ENCODE assay signal across 19 cellular contexts in genomic region chr1:26028490-26028980, GRCh38. TPM values are rescaled to one million over a fixed set of nuclear protein-coding genes. Genes with fewer than 3 reads are reported as not detected.
DNase-seq lines count a peak whose midpoint lies in the region; ATAC-seq, FAIRE-seq and TF ChIP-seq lines count a peak whose summit lies in the region.
"Had no signal": no experiment of that assay in that cellular context is flagged by ENCODE, and none has a peak within 500 bp of the region (broad histone marks: within the 10 kb centered on the region; RNA-seq: fewer than 3 reads in every experiment).

No MANE protein-coding gene starts in this region.

- no peak overlapping the region for H3K27ac Mint-ChIP-seq in activated T-helper 1 cell treated with anti-CD3 and anti-CD28 coated beads, Interleukin-12 subunit alpha, Interleukin-12 subunit beta, Interleukin-2, Interleukin-4 antibody, amounts not matched to agents 30 ng/mL and 10 ng/mL and 1 ng/mL, durations not matched to agents 14 hours and 24 hours and 36 hours

- DNase-seq in Right ventricle myocardium superior (peak; percentile 27), Right ventricle myocardium inferior (ENCODE audit: missing footprints) (no peak), K562 (ENCODE audit: extremely low read depth in 1 of 4, low spot score in 3 of 4) (no peak), mesenchymal stem cell (no peak), GM12891 (ENCODE audit: insufficient read length, low spot score) (no peak), HCEC 1CT (no peak), NCI-H2227 treated with DMSO at 0.1 percent for 48 hours (lab: John Stamatoyannopoulos, UW) (no peak)
- no peak for DNase-seq in activated T-helper 1 cell treated with anti-CD3 and anti-CD28 coated beads, Interleukin-12 subunit alpha, Interleukin-12 subunit beta, Interleukin-2, Interleukin-4 antibody, amounts not matched to agents 30 ng/mL and 10 ng/mL and 1 ng/mL, durations not matched to agents 14 hours and 24 hours and 36 hours (ENCODE audit: low spot score)
- DNase-seq: BE2C; CD4-positive, alpha-beta memory T cell; NCI-H1092; NCI-H146; NCI-H2081 treated with DMSO at 0.1 percent for 48 hours; NCI-H510A treated with DMSO at 0.1 percent for 48 hours; Peyer's patch; SIG-M5 had no signal

- H3K27me3 ChIP-seq in K562 (ENCODE audit: control insufficient read depth in 2 of 2, insufficient read depth in 2 of 2, low read length in 2 of 2): no peaks in the 10 kb centered on the region
- H3K27me3 ChIP-seq in mesenchymal stem cell (ENCODE audit: control insufficient read depth in 1 of 2, insufficient read depth in 1 of 2, low read length in 2 of 2): peaks cover 0 to 14% of the 10 kb centered on the region in 2 experiments
- H3K27me3 ChIP-seq: BE2C, Peyer's patch had no signal

- ATAC-seq in Right ventricle myocardium superior (ENCODE audit: poor library complexity) (no peak), Right ventricle myocardium inferior (no peak), K562 (peak; percentile 10; the same call in 2 of the 3 replicates)

- peaks cover 5% of the 10 kb centered on the region for H3K4me1 Mint-ChIP-seq in activated T-helper 1 cell treated with anti-CD3 and anti-CD28 coated beads, Interleukin-12 subunit alpha, Interleukin-12 subunit beta, Interleukin-2, Interleukin-4 antibody, amounts not matched to agents 30 ng/mL and 10 ng/mL and 1 ng/mL, durations not matched to agents 14 hours and 24 hours and 36 hours (ENCODE audit: low read depth)

- H3K9me1 ChIP-seq in K562 (ENCODE audit: control insufficient read depth, insufficient read depth, low read length): no peaks in the 10 kb centered on the region

- intact Hi-C loops in Right ventricle myocardium superior (cut with DNase I) (no loop called here), Right ventricle myocardium inferior (cut with DNase I) (no loop called here), K562 (cut with micrococcal nuclease) (no loop called here)
- intact Hi-C loops in activated T-helper 1 cell treated with anti-CD3 and anti-CD28 coated beads, Interleukin-12 subunit alpha, Interleukin-12 subunit beta, Interleukin-2, Interleukin-4 antibody, amounts not matched to agents 30 ng/mL and 10 ng/mL and 1 ng/mL, durations not matched to agents 14 hours and 24 hours and 36 hours (cut with micrococcal nuclease): no loop called here

- no peak for TF ChIP-seq EP300 in K562 (IDR thresholded peaks at IDR 0.05; ENCODE audit: low read length)

- H3K4me2 ChIP-seq in K562 (ENCODE audit: insufficient read depth, low read length) (no peak overlapping the region), mesenchymal stem cell (ENCODE audit: low read length, poor library complexity, severe bottlenecking) (no peak overlapping the region)

- FAIRE-seq in K562 (lab: Jason Lieb, UNC) (no peak), GM12891 (lab: Jason Lieb, UNC) (no peak)

- H3K79me1 ChIP-seq in mesenchymal stem cell (replicated peaks; ENCODE audit: low read length, poor library complexity, severe bottlenecking): no peaks in the 10 kb centered on the region

- H3K27me3 Mint-ChIP-seq in activated T-helper 1 cell treated with anti-CD3 and anti-CD28 coated beads, Interleukin-12 subunit alpha, Interleukin-12 subunit beta, Interleukin-2, Interleukin-4 antibody, amounts not matched to agents 30 ng/mL and 10 ng/mL and 1 ng/mL, durations not matched to agents 14 hours and 24 hours and 36 hours (ENCODE audit: insufficient read depth): peaks cover 10% of the 10 kb centered on the region

- H2AFZ ChIP-seq in K562 (ENCODE audit: low read depth, low read length): no peak overlapping the region
- no peak overlapping the region for H2AFZ ChIP-seq in mesenchymal stem cell (ENCODE audit: low read depth, low read length)

- H2AK5ac ChIP-seq in mesenchymal stem cell (ENCODE audit: low read length, severe bottlenecking): no peak overlapping the region

- CTCF ChIA-PET in K562 (lab: Yijun Ruan, JAX; ENCODE audit: low intra/inter-chr PET ratio): interaction anchor here (2.9 kb wide), 1 partner anchor 133 kb away, joined by 25 read pairs; no protein-coding TSS in a partner anchor

- no peak overlapping the region for H3K4me3 Mint-ChIP-seq in activated T-helper 1 cell treated with anti-CD3 and anti-CD28 coated beads, Interleukin-12 subunit alpha, Interleukin-12 subunit beta, Interleukin-2, Interleukin-4 antibody, amounts not matched to agents 30 ng/mL and 10 ng/mL and 1 ng/mL, durations not matched to agents 14 hours and 24 hours and 36 hours
- H3K4me3 Mint-ChIP-seq: CD4-positive, alpha-beta memory T cell had no signal

- in situ Hi-C loops in K562 (cut with MboI): no loop called here

- TF ChIP-seq POLR2A in K562 (conservative IDR thresholded peaks at IDR 0.05) (no peak), GM12891 (IDR thresholded peaks at IDR 0.05; ENCODE audit: low read depth, low read length) (no peak)

- H3K36me3 ChIP-seq in K562 (ENCODE audit: control insufficient read depth, insufficient read depth, low read length) (no peaks in the 10 kb centered on the region), mesenchymal stem cell (ENCODE audit: control insufficient read depth in 1 of 2, insufficient read depth in 2 of 2, low read depth in 1 of 2, low read length in 2 of 2) (no peaks in the 10 kb centered on the region)
- H3K36me3 ChIP-seq: BE2C, HAP-1, Peyer's patch had no signal

- no peak overlapping the region for H3K14ac ChIP-seq in mesenchymal stem cell (ENCODE audit: low read length in 2 of 2)

- H4K20me1 ChIP-seq in K562 (replicated peaks; ENCODE audit: control insufficient read depth, insufficient read depth, low read length): no peaks in the 10 kb centered on the region

- H3K4me3 ChIP-seq in K562 (no peak overlapping the region), mesenchymal stem cell (ENCODE audit: insufficient read depth in 1 of 2, low read depth in 1 of 2, low read length in 2 of 2) (no peak overlapping the region)
- H3K4me3 ChIP-seq: HAP-1, Peyer's patch had no signal

- H3K36me3 Mint-ChIP-seq in activated T-helper 1 cell treated with anti-CD3 and anti-CD28 coated beads, Interleukin-12 subunit alpha, Interleukin-12 subunit beta, Interleukin-2, Interleukin-4 antibody, amounts not matched to agents 30 ng/mL and 10 ng/mL and 1 ng/mL, durations not matched to agents 14 hours and 24 hours and 36 hours (ENCODE audit: low read depth): no peaks in the 10 kb centered on the region
- H3K36me3 Mint-ChIP-seq: CD4-positive, alpha-beta memory T cell had no signal

- TF ChIP-seq RAD21 in K562 (CRISPR knock-in tag; conservative IDR thresholded peaks at IDR 0.05 in 1 of 2, IDR thresholded peaks at IDR 0.05 in 1 of 2): no peak

- no peak overlapping the region for H3K4ac ChIP-seq in mesenchymal stem cell (ENCODE audit: low read depth in 1 of 2, low read length in 2 of 2)

- H3K4me1 ChIP-seq in K562 (replicated peaks in 1 of 2; ENCODE audit: control insufficient read depth in 2 of 2, insufficient read depth in 2 of 2, low read length in 2 of 2): peaks cover 19 to 35% of the 10 kb centered on the region in 2 experiments; a peak in 4 of 5 replicates
- H3K4me1 ChIP-seq in mesenchymal stem cell (ENCODE audit: control insufficient read depth, insufficient read depth, low read depth, low read length): peaks cover 9% of the 10 kb centered on the region
- H3K4me1 ChIP-seq: BE2C, Peyer's patch had no signal

- POLR2A ChIA-PET in K562 (lab: Yijun Ruan, JAX): interaction anchor here (0.6 kb wide), 1 partner anchor 7 kb away, joined by 6 read pairs; the partner anchor contains the start of gene EXTL1

- no TSS peak for BruUV-seq in K562 (replicated peaks; lab: Mats Ljungman, UMichigan)

- no peaks in the 10 kb centered on the region for H3K9me3 ChIP-seq in K562 (replicated peaks; ENCODE audit: control insufficient read depth, insufficient read depth, low read depth, low read length)
- H3K9me3 ChIP-seq in mesenchymal stem cell (ENCODE audit: control insufficient read depth, low read length): no peaks in the 10 kb centered on the region
- H3K9me3 ChIP-seq: BE2C, HAP-1, Peyer's patch had no signal

- H4K91ac ChIP-seq in mesenchymal stem cell (ENCODE audit: low read length): peak overlapping the region; percentile 7

- WGBS in K562 (ENCODE audit: insufficient coverage, low coverage, missing lambda C conversion rate): 67% methylated on average over 6 of the region's 8 CpGs
- WGBS in mesenchymal stem cell: 67% methylated on average over 8 of the region's 8 CpGs

- no peaks in the 10 kb centered on the region for H3K9me3 Mint-ChIP-seq in activated T-helper 1 cell treated with anti-CD3 and anti-CD28 coated beads, Interleukin-12 subunit alpha, Interleukin-12 subunit beta, Interleukin-2, Interleukin-4 antibody, amounts not matched to agents 30 ng/mL and 10 ng/mL and 1 ng/mL, durations not matched to agents 14 hours and 24 hours and 36 hours
- H3K9me3 Mint-ChIP-seq: CD4-positive, alpha-beta memory T cell had no signal

- H3K27ac ChIP-seq in K562 (ENCODE audit: extremely low read depth, low read depth, low read length) (no peak overlapping the region), mesenchymal stem cell (ENCODE audit: low read length, poor library complexity, severe bottlenecking) (no peak overlapping the region)
- H3K27ac ChIP-seq: 22Rv1, HL-60, Peyer's patch had no signal

- no peak overlapping the region for H2BK5ac ChIP-seq in mesenchymal stem cell (ENCODE audit: low read depth, low read length, poor library complexity, severe bottlenecking)

- H2BK12ac ChIP-seq in mesenchymal stem cell (ENCODE audit: low read length in 2 of 2): no peak overlapping the region

- no peak overlapping the region for H2BK15ac ChIP-seq in mesenchymal stem cell (ENCODE audit: low read depth, poor library complexity, severe bottlenecking)

- peak overlapping the region in 1 of 2 experiments; percentile 21; a peak in 2 of 4 replicates for H3K9ac ChIP-seq in K562 (ENCODE audit: insufficient read depth in 1 of 2, low read depth in 2 of 2, low read length in 2 of 2)
- H3K9ac ChIP-seq in mesenchymal stem cell (ENCODE audit: low read length): no peak overlapping the region

- no peak overlapping the region for H2BK120ac ChIP-seq in mesenchymal stem cell (ENCODE audit: low read depth, low read length)

- no peak overlapping the region for H4K8ac ChIP-seq in mesenchymal stem cell (ENCODE audit: low read length)

- H3K79me2 ChIP-seq in K562 (ENCODE audit: control insufficient read depth, insufficient read depth, low read length): no peaks in the 10 kb centered on the region

- H3K18ac ChIP-seq in mesenchymal stem cell (ENCODE audit: low read depth in 1 of 2, low read length in 2 of 2): no peak overlapping the region

- TF ChIP-seq CTCF in K562 (IDR thresholded peaks at IDR 0.05 in 2 of 3, conservative IDR thresholded peaks at IDR 0.05 in 1 of 3; ENCODE audit: insufficient read depth in 2 of 3, low read depth in 1 of 3, low read length in 3 of 3): no peak

- no peak overlapping the region for H3K23ac ChIP-seq in mesenchymal stem cell (ENCODE audit: low read length in 2 of 2)

RNA-seq across cellular contexts. Expression of gene EXTL1, which starts 7.0 kb away (rescaled TPM):
- 11.9 TPM for total RNA-seq in Right ventricle myocardium superior
- total RNA-seq in Right ventricle myocardium inferior: 11.2 TPM
- 0.58 TPM in 1 of 2 replicates, not detected in the other for total RNA-seq in K562 (2011; cell fraction: chromatin; rRNA removed; ENCODE audit: low replicate concordance)
- 1.5 and 2.0 TPM in 2 replicates for total RNA-seq in K562 (2011; cell fraction: nucleolus; rRNA removed)
- 0.95 and 1.9 TPM in 2 replicates for total RNA-seq in K562 (2011; cell fraction: nucleoplasm; rRNA removed)
- 0.12 and 0.23 TPM in 2 replicates for total RNA-seq in K562 (2014; rRNA removed)
- 0.04 TPM in 1 of 2 replicates, not detected in the other for total RNA-seq in K562 (2014; rRNA removed; fragmentation: Illumina TruSeq; extraction: Trizol)
- 0.07 and 0.08 TPM in 2 replicates for total RNA-seq in K562 (2015; rRNA removed; fragmentation: Illumina TruSeq; extraction: Trizol)
- total RNA-seq in K562 (2021): 0.13 and 0.16 TPM in 2 replicates
- 0.07 and 0.11 TPM in 2 replicates for polyA plus RNA-seq in K562 (2011; rRNA removed)
- polyA plus RNA-seq in K562 (2011; cell fraction: cytosol; rRNA removed): 0.07 and 0.13 TPM in 2 replicates
- 0.28 and 0.32 TPM in 2 replicates for polyA plus RNA-seq in K562 (2011; cell fraction: nucleus; rRNA removed)
- polyA plus RNA-seq in K562 (2012): 0.13 and 0.68 TPM in 2 replicates
- polyA plus RNA-seq in K562 (2014; fragmentation: Illumina TruSeq; extraction: Trizol): 0.06 TPM in 1 of 2 replicates, not detected in the other
- not detected for polyA plus RNA-seq in K562 (2014; fragmentation: Nextera tagmentation; extraction: Ambion mirVana)
- 0.09 and 0.16 TPM in 2 replicates for polyA plus RNA-seq in K562 (2014; rRNA removed)
- 0.11 and 0.18 TPM in 2 replicates for polyA minus RNA-seq in K562 (2011; rRNA and poly(A)+ RNA removed)
- 0.29 and 0.55 TPM in 2 replicates for polyA minus RNA-seq in K562 (2011; cell fraction: cytosol; rRNA and poly(A)+ RNA removed)
- polyA minus RNA-seq in K562 (2011; cell fraction: nucleus; rRNA and poly(A)+ RNA removed): 1.3 and 2.3 TPM in 2 replicates
- polyA plus RNA-seq in mesenchymal stem cell (2013, experiment 1 of 2): 0.41 TPM
- 0.38 TPM for polyA plus RNA-seq in mesenchymal stem cell (2013, experiment 2 of 2)
- polyA plus RNA-seq in GM12891 (2012; ENCODE audit: low read depth, missing spikeins): not detected
- 0.05 TPM in 1 of 2 replicates, not detected in the other for total RNA-seq in activated T-helper 1 cell treated with anti-CD3 and anti-CD28 coated beads, Interleukin-12 subunit alpha, Interleukin-12 subunit beta, Interleukin-2, Interleukin-4 antibody, amounts not matched to agents 30 ng/mL and 10 ng/mL and 1 ng/mL, durations not matched to agents 14 hours and 24 hours and 36 hours
- total RNA-seq: Peyer's patch had no signal
- polyA plus RNA-seq: CD4-positive, alpha-beta memory T cell had no signal

RNA-seq across cellular contexts. Expression of gene SLC30A2, which starts 17.4 kb away (rescaled TPM):
- total RNA-seq in Right ventricle myocardium superior (3.0 TPM), Right ventricle myocardium inferior (4.0 TPM), K562 (2014; rRNA removed) (0.18 TPM in 1 of 2 replicates, not detected in the other), K562 (2014; rRNA removed; fragmentation: Illumina TruSeq; extraction: Trizol) (not detected in 2 replicates), K562 (2015; rRNA removed; fragmentation: Illumina TruSeq; extraction: Trizol) (not detected in 2 replicates), K562 (2021) (0.11 and 0.13 TPM in 2 replicates)
- total RNA-seq in K562 (2011; cell fraction: chromatin; rRNA removed; ENCODE audit: low replicate concordance): 0.42 TPM in 1 of 2 replicates, not detected in the other
- total RNA-seq in K562 (2011; cell fraction: nucleolus; rRNA removed): 0.33 and 0.53 TPM in 2 replicates
- 0.51 TPM in 1 of 2 replicates, not detected in the other for total RNA-seq in K562 (2011; cell fraction: nucleoplasm; rRNA removed)
- polyA plus RNA-seq in K562 (2011; rRNA removed) (0.07 and 0.08 TPM in 2 replicates), K562 (2014; fragmentation: Illumina TruSeq; extraction: Trizol) (0.07 TPM in 1 of 2 replicates, not detected in the other), K562 (2014; fragmentation: Nextera tagmentation; extraction: Ambion mirVana) (under 1 TPM; 0.01 to 0.06 TPM), K562 (2014; rRNA removed) (0.03 TPM in 1 of 2 replicates, not detected in the other)
- polyA plus RNA-seq in K562 (2011; cell fraction: cytosol; rRNA removed): 0.19 and 0.22 TPM in 2 replicates
- polyA plus RNA-seq in K562 (2011; cell fraction: nucleus; rRNA removed): 0.10 TPM in 2 replicates
- 0.03 and 0.32 TPM in 2 replicates for polyA plus RNA-seq in K562 (2012)
- 0.21 TPM in 1 of 2 replicates, not detected in the other for polyA minus RNA-seq in K562 (2011; rRNA and poly(A)+ RNA removed)
- polyA minus RNA-seq in K562 (2011; cell fraction: cytosol; rRNA and poly(A)+ RNA removed): not detected in 2 replicates
- 0.13 TPM in 1 of 2 replicates, not detected in the other for polyA minus RNA-seq in K562 (2011; cell fraction: nucleus; rRNA and poly(A)+ RNA removed)
- polyA plus RNA-seq in mesenchymal stem cell (2013, experiment 1 of 2): not detected
- not detected for polyA plus RNA-seq in mesenchymal stem cell (2013, experiment 2 of 2)
- polyA plus RNA-seq in GM12891 (2012; ENCODE audit: low read depth, missing spikeins): not detected
- total RNA-seq in activated T-helper 1 cell treated with anti-CD3 and anti-CD28 coated beads, Interleukin-12 subunit alpha, Interleukin-12 subunit beta, Interleukin-2, Interleukin-4 antibody, amounts not matched to agents 30 ng/mL and 10 ng/mL and 1 ng/mL, durations not matched to agents 14 hours and 24 hours and 36 hours: not detected in 2 replicates
- total RNA-seq: CD4-positive, alpha-beta memory T cell had no signal
- polyA plus RNA-seq: CD4-positive, alpha-beta memory T cell had no signal

RNA-seq across cellular contexts. Expression of gene PAFAH2, which starts 30.7 kb away (rescaled TPM):
- 12.1 TPM for total RNA-seq in Right ventricle myocardium superior
- total RNA-seq in Right ventricle myocardium inferior: 9.7 TPM
- 9.2 and 10.7 TPM in 2 replicates for total RNA-seq in K562 (2011; cell fraction: chromatin; rRNA removed; ENCODE audit: low replicate concordance)
- 7.3 and 7.8 TPM in 2 replicates for total RNA-seq in K562 (2011; cell fraction: nucleolus; rRNA removed)
- 6.4 and 7.5 TPM in 2 replicates for total RNA-seq in K562 (2011; cell fraction: nucleoplasm; rRNA removed)
- total RNA-seq in K562 (2014; rRNA removed): 5.5 and 6.5 TPM in 2 replicates
- 6.4 and 6.8 TPM in 2 replicates for total RNA-seq in K562 (2014; rRNA removed; fragmentation: Illumina TruSeq; extraction: Trizol)
- total RNA-seq in K562 (2015; rRNA removed; fragmentation: Illumina TruSeq; extraction: Trizol): 6.3 and 6.4 TPM in 2 replicates
- total RNA-seq in K562 (2021): 4.7 and 5.9 TPM in 2 replicates
- polyA plus RNA-seq in K562 (2011; rRNA removed): 7.5 and 10.9 TPM in 2 replicates
- 6.0 and 7.6 TPM in 2 replicates for polyA plus RNA-seq in K562 (2011; cell fraction: cytosol; rRNA removed)
- 6.5 and 9.1 TPM in 2 replicates for polyA plus RNA-seq in K562 (2011; cell fraction: nucleus; rRNA removed)
- polyA plus RNA-seq in K562 (2012): 4.5 and 7.8 TPM in 2 replicates
- 7.0 and 8.7 TPM in 2 replicates for polyA plus RNA-seq in K562 (2014; fragmentation: Illumina TruSeq; extraction: Trizol)
- polyA plus RNA-seq in K562 (2014; fragmentation: Nextera tagmentation; extraction: Ambion mirVana): 1 to 10 TPM; 4.2 to 7.0 TPM
- 6.0 and 6.9 TPM in 2 replicates for polyA plus RNA-seq in K562 (2014; rRNA removed)
- 8.3 and 11.1 TPM in 2 replicates for polyA minus RNA-seq in K562 (2011; rRNA and poly(A)+ RNA removed)
- 4.3 and 7.0 TPM in 2 replicates for polyA minus RNA-seq in K562 (2011; cell fraction: cytosol; rRNA and poly(A)+ RNA removed)
- 4.0 and 5.7 TPM in 2 replicates for polyA minus RNA-seq in K562 (2011; cell fraction: nucleus; rRNA and poly(A)+ RNA removed)
- 7.8 TPM for polyA plus RNA-seq in mesenchymal stem cell (2013, experiment 1 of 2)
- 7.5 TPM for polyA plus RNA-seq in mesenchymal stem cell (2013, experiment 2 of 2)
- 3.2 TPM for polyA plus RNA-seq in GM12891 (2012; ENCODE audit: low read depth, missing spikeins)
- total RNA-seq in activated T-helper 1 cell treated with anti-CD3 and anti-CD28 coated beads, Interleukin-12 subunit alpha, Interleukin-12 subunit beta, Interleukin-2, Interleukin-4 antibody, amounts not matched to agents 30 ng/mL and 10 ng/mL and 1 ng/mL, durations not matched to agents 14 hours and 24 hours and 36 hours: 8.0 and 9.0 TPM in 2 replicates

RNA-seq across cellular contexts. Expression of gene TRIM63, which starts 38.9 kb away (rescaled TPM):
- total RNA-seq in Right ventricle myocardium superior: 229 TPM
- total RNA-seq in Right ventricle myocardium inferior: 212 TPM
- total RNA-seq in K562 (2011; cell fraction: chromatin; rRNA removed; ENCODE audit: low replicate concordance): 0.74 and 0.77 TPM in 2 replicates
- total RNA-seq in K562 (2011; cell fraction: nucleolus; rRNA removed): 0.26 and 0.67 TPM in 2 replicates
- total RNA-seq in K562 (2011; cell fraction: nucleoplasm; rRNA removed): 0.44 and 0.99 TPM in 2 replicates
- total RNA-seq in K562 (2014; rRNA removed): 0.24 and 0.50 TPM in 2 replicates
- total RNA-seq in K562 (2014; rRNA removed; fragmentation: Illumina TruSeq; extraction: Trizol): 0.32 and 0.36 TPM in 2 replicates
- total RNA-seq in K562 (2015; rRNA removed; fragmentation: Illumina TruSeq; extraction: Trizol): 0.19 and 0.22 TPM in 2 replicates
- total RNA-seq in K562 (2021): 0.16 and 0.44 TPM in 2 replicates
- polyA plus RNA-seq in K562 (2011; rRNA removed): 0.42 and 0.57 TPM in 2 replicates
- polyA plus RNA-seq in K562 (2011; cell fraction: cytosol; rRNA removed): 0.31 and 0.43 TPM in 2 replicates
- polyA plus RNA-seq in K562 (2011; cell fraction: nucleus; rRNA removed): 0.41 and 0.65 TPM in 2 replicates
- polyA plus RNA-seq in K562 (2012): 0.38 and 0.60 TPM in 2 replicates
- 0.28 and 0.48 TPM in 2 replicates for polyA plus RNA-seq in K562 (2014; fragmentation: Illumina TruSeq; extraction: Trizol)
- polyA plus RNA-seq in K562 (2014; fragmentation: Nextera tagmentation; extraction: Ambion mirVana): under 1 TPM; 0.08 to 0.10 TPM
- polyA plus RNA-seq in K562 (2014; rRNA removed): 0.22 and 0.40 TPM in 2 replicates
- 0.28 and 0.54 TPM in 2 replicates for polyA minus RNA-seq in K562 (2011; rRNA and poly(A)+ RNA removed)
- not detected in 2 replicates for polyA minus RNA-seq in K562 (2011; cell fraction: cytosol; rRNA and poly(A)+ RNA removed)
- 0.27 and 0.33 TPM in 2 replicates for polyA minus RNA-seq in K562 (2011; cell fraction: nucleus; rRNA and poly(A)+ RNA removed)
- polyA plus RNA-seq in mesenchymal stem cell (2013, experiment 1 of 2): 0.77 TPM
- 0.88 TPM for polyA plus RNA-seq in mesenchymal stem cell (2013, experiment 2 of 2)
- not detected for polyA plus RNA-seq in GM12891 (2012; ENCODE audit: low read depth, missing spikeins)
- not detected in 2 replicates for total RNA-seq in activated T-helper 1 cell treated with anti-CD3 and anti-CD28 coated beads, Interleukin-12 subunit alpha, Interleukin-12 subunit beta, Interleukin-2, Interleukin-4 antibody, amounts not matched to agents 30 ng/mL and 10 ng/mL and 1 ng/mL, durations not matched to agents 14 hours and 24 hours and 36 hours
- total RNA-seq: CD4-positive, alpha-beta memory T cell had no signal
- polyA plus RNA-seq: CD4-positive, alpha-beta memory T cell had no signal
